12 cellular contexts compared by ENCODE assay signal in the genomic region with DNA sequence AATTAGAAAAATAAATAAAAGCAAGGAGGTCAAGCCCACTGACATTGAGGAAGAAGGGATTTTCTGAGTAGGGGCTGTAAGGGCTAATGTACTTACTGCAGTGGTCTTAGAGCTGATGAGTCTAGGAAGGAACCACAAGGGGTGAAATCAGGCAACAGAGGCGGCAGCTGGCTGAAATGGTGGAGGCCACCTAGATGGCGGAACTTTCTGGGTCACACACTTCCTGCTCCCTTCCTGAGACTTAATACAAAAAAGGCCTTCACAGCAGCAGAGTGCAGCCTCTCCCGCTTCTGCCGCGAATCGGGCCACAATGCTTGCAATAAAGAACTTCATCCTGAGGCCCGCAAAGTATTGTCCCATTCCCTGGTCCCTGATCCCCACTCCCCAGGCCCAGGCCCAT. TPM values are rescaled to one million over a fixed set of nuclear protein-coding genes. Genes with fewer than 3 reads are reported as not detected.
DNase-seq lines count a peak whose midpoint lies in the region; ATAC-seq and FAIRE-seq lines count a peak whose summit lies in the region.
"Had no signal": no experiment of that assay in that cellular context is flagged by ENCODE, and none has a peak within 500 bp of the region (broad histone marks: within the 10 kb centered on the region; RNA-seq: fewer than 3 reads in every experiment).

No MANE protein-coding gene starts in this region.

- peak in 1 of 2 donors; percentile 23 for ATAC-seq in right cardiac atrium
- no peak for ATAC-seq in Right ventricle myocardium inferior
- peak; percentile 22 for ATAC-seq in HG03460 (IDR thresholded peaks at IDR 0.05; ENCODE audit: unreplicated experiment)

- DNase-seq in right cardiac atrium, result no peak
- no peak for DNase-seq in Right ventricle myocardium inferior (ENCODE audit: missing footprints)
- no peak for DNase-seq in iPS DF 6.9 (ENCODE audit: low read depth, low spot score)
- DNase-seq in stimulated activated CD4-positive, alpha-beta T cell treated with anti-CD3 and anti-CD28 coated beads, Interleukin-15, amount 100 ng/mL, for 24 hours, result no peak
- DNase-seq in HTR-8/SVneo (ENCODE audit: insufficient read length, low spot score), result no peak
- DNase-seq in foreskin melanocyte, result no peak
- DNase-seq in H4 (ENCODE audit: low spot score), result no peak
- DNase-seq: NCI-H69 had no signal

- H3K9me3 ChIP-seq in right cardiac atrium (ENCODE audit: control insufficient read depth, low read length) (no peaks in the 10 kb centered on the region), iPS DF 6.9 (ENCODE audit: control insufficient read depth, insufficient read depth, low read length) (no peaks in the 10 kb centered on the region)

- FAIRE-seq in HTR-8/SVneo (lab: Jason Lieb, UNC), result no peak

- no peaks in the 10 kb centered on the region for H3K27me3 ChIP-seq in right cardiac atrium (ENCODE audit: control insufficient read depth, insufficient read depth)
- H3K27me3 ChIP-seq in iPS DF 6.9 (ENCODE audit: control insufficient read depth, insufficient read depth, low read length), result no peaks in the 10 kb centered on the region

- WGBS in right cardiac atrium, result 31% methylated on average over 7 of the region's 7 CpGs
- WGBS in iPS DF 6.9 (ENCODE audit: insufficient coverage, insufficient read length), result no CpG with 5 or more reads among the region's 7 CpGs

- H3K27ac ChIP-seq in right cardiac atrium (ENCODE audit: low read length) (no peak overlapping the region), iPS DF 6.9 (ENCODE audit: low read length) (no peak overlapping the region)
- H3K27ac ChIP-seq: C4-2B, skin epidermis had no signal

- no peaks in the 10 kb centered on the region for H3K36me3 ChIP-seq in iPS DF 6.9 (ENCODE audit: control insufficient read depth, insufficient read depth, low read length)

- peak overlapping the region; percentile 49 for H3K4me3 ChIP-seq in right cardiac atrium (ENCODE audit: low read length)
- peak overlapping the region; percentile 41; the same call in 1 of the 2 replicates for H3K4me3 ChIP-seq in iPS DF 6.9 (ENCODE audit: low read length)
- H3K4me3 ChIP-seq: skin epidermis had no signal

- intact Hi-C loops in right cardiac atrium (cut with DNase I) (no loop called here), Right ventricle myocardium inferior (cut with DNase I) (no loop called here)

- H3K4me1 ChIP-seq in right cardiac atrium (ENCODE audit: control insufficient read depth, insufficient read depth, low read length) (no peaks in the 10 kb centered on the region), iPS DF 6.9 (ENCODE audit: control insufficient read depth, insufficient read depth, low read length) (no peaks in the 10 kb centered on the region)

RNA-seq across cellular contexts. Expression of a gene that starts 15.4 kb away (rescaled TPM):
- total RNA-seq in right cardiac atrium, result 10 to 100 TPM; 46.8 to 54.2 (median 50.6) TPM
- polyA plus RNA-seq in right cardiac atrium, result 26.1 TPM
- total RNA-seq in Right ventricle myocardium inferior, result 49.5 TPM
- 62.4 and 77.0 TPM in 2 replicates for total RNA-seq in H4 (2014; rRNA removed; shearing (Covaris generic))

RNA-seq across cellular contexts. Expression of a gene that starts 42.9 kb away (rescaled TPM):
- total RNA-seq in right cardiac atrium (10 to 100 TPM; 32.9 to 59.2 (median 37.1) TPM), Right ventricle myocardium inferior (52.7 TPM)
- 27.8 TPM for polyA plus RNA-seq in right cardiac atrium
- 2.1 and 2.5 TPM in 2 replicates for total RNA-seq in H4 (2014; rRNA removed; shearing (Covaris generic))

RNA-seq across cellular contexts. Expression of a gene that starts 53.8 kb away (rescaled TPM):
- total RNA-seq in right cardiac atrium (under 1 TPM in 1 of 4 donors, not detected in 3; 0.71 TPM), Right ventricle myocardium inferior (not detected)
- polyA plus RNA-seq in right cardiac atrium, result not detected
- not detected in 2 replicates for total RNA-seq in H4 (2014; rRNA removed; shearing (Covaris generic))
- total RNA-seq: subcutaneous adipose tissue had no signal

RNA-seq across cellular contexts. Expression of a gene that starts 58.7 kb away (rescaled TPM):
- total RNA-seq in right cardiac atrium, result 1 to 10 TPM in 3 of 4 donors, under 1 TPM in 1; 0.88 to 4.1 (median 2.2) TPM
- polyA plus RNA-seq in right cardiac atrium, result 1.1 TPM
- total RNA-seq in Right ventricle myocardium inferior, result 2.8 TPM
- total RNA-seq in H4 (2014; rRNA removed; shearing (Covaris generic)), result not detected in 2 replicates
